Comparison of ENCODE assay signal across 8 cellular contexts in the genomic region with DNA sequence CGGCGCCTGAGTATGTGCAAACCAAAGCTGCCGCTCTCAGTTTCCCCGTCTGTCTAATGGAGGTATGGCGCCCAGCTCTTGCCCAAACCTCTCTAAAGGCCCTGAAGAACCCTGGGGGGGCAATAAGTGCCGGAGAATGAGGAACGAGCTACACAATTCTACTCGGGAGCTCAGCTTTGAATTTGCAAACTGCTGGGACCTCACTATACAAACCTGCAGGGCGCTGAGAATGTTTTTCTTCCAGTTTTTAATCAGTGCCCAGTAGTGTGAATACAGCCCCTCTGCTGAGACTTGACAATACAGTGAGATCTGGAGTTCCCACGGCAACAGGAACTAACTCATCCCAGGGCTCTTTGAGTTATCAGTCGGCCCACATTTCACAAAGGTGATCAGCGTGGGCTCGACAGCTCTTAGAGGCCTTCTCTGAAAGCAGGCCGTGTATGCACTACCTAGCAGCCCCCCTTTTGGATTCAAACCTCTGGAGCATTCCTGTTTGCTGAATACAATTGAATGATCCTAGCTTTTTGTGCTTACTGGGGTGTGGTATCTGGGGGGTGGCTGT. TPM values are rescaled to one million over a fixed set of nuclear protein-coding genes. Genes with fewer than 3 reads are reported as not detected.
DNase-seq lines count a peak whose midpoint lies in the region; ATAC-seq and FAIRE-seq lines count a peak whose summit lies in the region.

No MANE protein-coding gene starts in this region.

- no peak for FAIRE-seq in RCC 7860 (lab: Jason Lieb, UNC)

- no peaks in the 10 kb centered on the region for H3K27me3 Mint-ChIP-seq in naive thymus-derived CD8-positive, alpha-beta T cell

- H3K4me3 ChIP-seq in effector memory CD4-positive, alpha-beta T cell (ENCODE audit: insufficient read depth, low read depth, low read length, poor library complexity, severe bottlenecking), result peak overlapping the region; percentile 24

- H3K9me3 Mint-ChIP-seq in naive thymus-derived CD8-positive, alpha-beta T cell, result peaks cover 0 to 13% (median 0%) of the 10 kb centered on the region in 9 donors

- no peaks in the 10 kb centered on the region for H3K9me3 ChIP-seq in effector memory CD4-positive, alpha-beta T cell (ENCODE audit: control insufficient read depth, low read length)

- H3K36me3 Mint-ChIP-seq in naive thymus-derived CD8-positive, alpha-beta T cell, result peaks cover 0 to 40% (median 0%) of the 10 kb centered on the region in 3 donors

- ATAC-seq in naive thymus-derived CD8-positive, alpha-beta T cell, result peak; percentile 2 to 11
- no peak for ATAC-seq in GM18861 (IDR thresholded peaks at IDR 0.05; ENCODE audit: unreplicated experiment)
- ATAC-seq in HG02571 (IDR thresholded peaks at IDR 0.05; ENCODE audit: unreplicated experiment), result no peak

- peaks cover 12% of the 10 kb centered on the region for H3K4me1 ChIP-seq in effector memory CD4-positive, alpha-beta T cell (ENCODE audit: control insufficient read depth, insufficient read depth, low read length, poor library complexity, severe bottlenecking)

- DNase-seq in NCI-H82 (lab: John Stamatoyannopoulos, UW), result peak; percentile 62
- no peak for DNase-seq in NCI-H82 treated with DMSO at 0.1 percent for 48 hours (lab: John Stamatoyannopoulos, UW; ENCODE audit: unreplicated experiment)
- peak; percentile 20 for DNase-seq in RCC 7860 (ENCODE audit: low spot score)
- DNase-seq in effector memory CD4-positive, alpha-beta T cell, result no peak
- peak in 1 of 10 donors; percentile 3 for DNase-seq in naive thymus-derived CD8-positive, alpha-beta T cell
- DNase-seq in NCI-H2171 treated with DMSO at 0.1 percent for 48 hours (lab: John Stamatoyannopoulos, UW), result no peak

- POLR2A ChIA-PET in naive thymus-derived CD8-positive, alpha-beta T cell (lab: Charles Lee), result interaction anchor here (1.0 to 2.9 kb wide), 14 partner anchors 10 to 708 kb away, joined by 3 to 32 read pairs (median 6); a partner anchor contains a TSS

- H3K27me3 ChIP-seq in effector memory CD4-positive, alpha-beta T cell (replicated peaks; ENCODE audit: control insufficient read depth, insufficient read depth, low read length, poor library complexity, severe bottlenecking), result no peaks in the 10 kb centered on the region

- peak overlapping the region; percentile 91 to 99 (median 97) for H3K27ac Mint-ChIP-seq in naive thymus-derived CD8-positive, alpha-beta T cell

- H3K4me1 Mint-ChIP-seq in naive thymus-derived CD8-positive, alpha-beta T cell, result peaks cover 26 to 53% (median 48%) of the 10 kb centered on the region in 4 donors

- peak overlapping the region; percentile 80 for H3K27ac ChIP-seq in effector memory CD4-positive, alpha-beta T cell (ENCODE audit: insufficient read depth, low read length, poor library complexity, severe bottlenecking)

- peaks cover 45% of the 10 kb centered on the region for H3K36me3 ChIP-seq in effector memory CD4-positive, alpha-beta T cell (ENCODE audit: control insufficient read depth, insufficient read depth, low read length)

- H3K4me3 Mint-ChIP-seq in naive thymus-derived CD8-positive, alpha-beta T cell, result peak overlapping the region; percentile 83 to 96 (median 90)

RNA-seq across cellular contexts. Expression of a gene that starts 41.7 kb away (rescaled TPM):
- total RNA-seq in naive thymus-derived CD8-positive, alpha-beta T cell, result 1 to 10 TPM; 1.0 to 2.1 TPM
- 1 to 10 TPM; 4.6 to 5.9 (median 5.5) TPM for polyA plus RNA-seq in naive thymus-derived CD8-positive, alpha-beta T cell

RNA-seq across cellular contexts. Expression of a gene that starts 41.9 kb away (rescaled TPM):
- total RNA-seq in naive thymus-derived CD8-positive, alpha-beta T cell, result 10 to 100 TPM; 70.4 to 79.0 TPM
- 10 to 100 TPM; 46.2 to 75.6 (median 53.2) TPM for polyA plus RNA-seq in naive thymus-derived CD8-positive, alpha-beta T cell

Comparison
In these comparisons a context has a peak if more than half of its experiments do, and no peak if none do; other contexts are left out.
1. DNase-seq: peak in NCI-H82 (single experiment) and RCC 7860 (single experiment); none in NCI-H82 treated with DMSO at 0.1 percent for 48 hours (single experiment), effector memory CD4-positive, alpha-beta T cell (0 of 3) and NCI-H2171 treated with DMSO at 0.1 percent for 48 hours (single experiment).
2. ATAC-seq: peak in naive thymus-derived CD8-positive, alpha-beta T cell (2 of 2); none in GM18861 (single experiment) and HG02571 (single experiment).